Comparison of ENCODE assay signal across 8 cellular contexts in genomic region chr6:108914235-108915022, GRCh38.
DNase-seq lines count a peak whose midpoint lies in the region; ATAC-seq lines count a peak whose summit lies in the region.

No MANE protein-coding gene starts in this region.

- no peak overlapping the region for H2AK5ac ChIP-seq in neuronal stem cell (ENCODE audit: low read depth, low read length)

- H3K79me1 ChIP-seq in neuronal stem cell (ENCODE audit: low read depth, low read length): no peaks in the 10 kb centered on the region

- H3K4me2 ChIP-seq in neuronal stem cell (ENCODE audit: insufficient read depth, low read length, poor library complexity, severe bottlenecking): no peak overlapping the region

- H4K91ac ChIP-seq in neuronal stem cell (ENCODE audit: low read depth, low read length, poor library complexity): no peak overlapping the region

- H3K9ac ChIP-seq in neuronal stem cell (ENCODE audit: low read depth, low read length, poor library complexity): no peak overlapping the region

- in situ Hi-C loops in G401 (cut with HindIII; ENCODE audit: low sequenced_read_pairs): no loop called here

- ATAC-seq in GM21737 (IDR thresholded peaks at IDR 0.05; ENCODE audit: unreplicated experiment): no peak

- H2BK5ac ChIP-seq in neuronal stem cell (ENCODE audit: low read length): no peak overlapping the region

- peak; percentile 20 for DNase-seq in activated naive CD4-positive, alpha-beta T cell treated with Interleukin-2 at 50 U/mL for 16 hours
- no peak for DNase-seq in activated naive CD4-positive, alpha-beta T cell (lab: John Stamatoyannopoulos, UW)
- DNase-seq in T follicular helper cell (ENCODE audit: low read depth) (peak; percentile 14), neuronal stem cell (ENCODE audit: low spot score) (no peak), G401 (ENCODE audit: low spot score) (no peak), cerebellum (ENCODE audit: low spot score) (no peak)
- DNase-seq in effector memory CD4-positive, alpha-beta T cell: peak; percentile 5 to 29 (median 9)

- H3K4me3 ChIP-seq in effector memory CD4-positive, alpha-beta T cell (ENCODE audit: insufficient read depth, low read depth, low read length, poor library complexity, severe bottlenecking): no peak overlapping the region
- no peak overlapping the region for H3K4me3 ChIP-seq in neuronal stem cell (ENCODE audit: low read length in 2 of 2)

- H3K4me1 ChIP-seq in effector memory CD4-positive, alpha-beta T cell (ENCODE audit: control insufficient read depth, insufficient read depth, low read length, poor library complexity, severe bottlenecking): no peaks in the 10 kb centered on the region
- peaks cover 0 to 5% of the 10 kb centered on the region in 2 donors for H3K4me1 ChIP-seq in neuronal stem cell (ENCODE audit: control insufficient read depth in 2 of 2, insufficient read depth in 1 of 2, low read depth in 1 of 2, low read length in 2 of 2)

- H3K27me3 ChIP-seq in effector memory CD4-positive, alpha-beta T cell (replicated peaks; ENCODE audit: control insufficient read depth, insufficient read depth, low read length, poor library complexity, severe bottlenecking): no peaks in the 10 kb centered on the region
- no peaks in the 10 kb centered on the region for H3K27me3 ChIP-seq in neuronal stem cell (ENCODE audit: control insufficient read depth in 3 of 3, insufficient read depth in 3 of 3, low read depth in 1 of 3, low read length in 3 of 3)

- peak overlapping the region; percentile 3 for H2AFZ ChIP-seq in neuronal stem cell (ENCODE audit: low read length)

- no peak overlapping the region for H4K8ac ChIP-seq in neuronal stem cell (ENCODE audit: low read depth, low read length)

- no peak overlapping the region for H3K4ac ChIP-seq in neuronal stem cell (ENCODE audit: low read length)

- no peak overlapping the region for H3K27ac ChIP-seq in effector memory CD4-positive, alpha-beta T cell (ENCODE audit: insufficient read depth, low read length, poor library complexity, severe bottlenecking)
- no peak overlapping the region for H3K27ac ChIP-seq in neuronal stem cell (replicated peaks; ENCODE audit: low read length)

- no peak overlapping the region for H2BK15ac ChIP-seq in neuronal stem cell (ENCODE audit: low read length)

- no peak overlapping the region for H2BK120ac ChIP-seq in neuronal stem cell (ENCODE audit: low read depth, low read length)

- H2BK12ac ChIP-seq in neuronal stem cell (ENCODE audit: low read length): no peak overlapping the region

- H3K36me3 ChIP-seq in effector memory CD4-positive, alpha-beta T cell (ENCODE audit: control insufficient read depth, insufficient read depth, low read length): no peaks in the 10 kb centered on the region
- H3K36me3 ChIP-seq in neuronal stem cell (replicated peaks in 1 of 2; ENCODE audit: control insufficient read depth in 2 of 2, insufficient read depth in 2 of 2, low read length in 2 of 2): no peaks in the 10 kb centered on the region

- WGBS in neuronal stem cell (ENCODE audit: extremely low coverage in 2 of 2, insufficient read length in 2 of 2, insufficient replicate concordance in 1 of 2), 2 donors: no CpG with 5 or more reads among the region's 4 CpGs

- H3K14ac ChIP-seq in neuronal stem cell (ENCODE audit: low read length): no peak overlapping the region

- H3K23ac ChIP-seq in neuronal stem cell (ENCODE audit: low read depth, low read length, poor library complexity): no peak overlapping the region

- no peaks in the 10 kb centered on the region for H3K9me3 ChIP-seq in effector memory CD4-positive, alpha-beta T cell (ENCODE audit: control insufficient read depth, low read length)
- no peaks in the 10 kb centered on the region for H3K9me3 ChIP-seq in neuronal stem cell (replicated peaks in 1 of 2; ENCODE audit: control insufficient read depth in 2 of 2, insufficient read depth in 1 of 2, low read depth in 1 of 2, low read length in 2 of 2)

- H3K18ac ChIP-seq in neuronal stem cell (ENCODE audit: low read length): no peak overlapping the region

Comparison
In these comparisons a context has a peak if more than half of its experiments do, and no peak if none do; other contexts are left out.
1. DNase-seq: peak in activated naive CD4-positive, alpha-beta T cell treated with Interleukin-2 at 50 U/mL for 16 hours (single experiment), T follicular helper cell (single experiment) and effector memory CD4-positive, alpha-beta T cell (3 of 3); none in activated naive CD4-positive, alpha-beta T cell (0 of 4), neuronal stem cell (single experiment), G401 (single experiment) and cerebellum (single experiment).